ENCODE assay signal across 8 cellular contexts in the genomic region with DNA sequence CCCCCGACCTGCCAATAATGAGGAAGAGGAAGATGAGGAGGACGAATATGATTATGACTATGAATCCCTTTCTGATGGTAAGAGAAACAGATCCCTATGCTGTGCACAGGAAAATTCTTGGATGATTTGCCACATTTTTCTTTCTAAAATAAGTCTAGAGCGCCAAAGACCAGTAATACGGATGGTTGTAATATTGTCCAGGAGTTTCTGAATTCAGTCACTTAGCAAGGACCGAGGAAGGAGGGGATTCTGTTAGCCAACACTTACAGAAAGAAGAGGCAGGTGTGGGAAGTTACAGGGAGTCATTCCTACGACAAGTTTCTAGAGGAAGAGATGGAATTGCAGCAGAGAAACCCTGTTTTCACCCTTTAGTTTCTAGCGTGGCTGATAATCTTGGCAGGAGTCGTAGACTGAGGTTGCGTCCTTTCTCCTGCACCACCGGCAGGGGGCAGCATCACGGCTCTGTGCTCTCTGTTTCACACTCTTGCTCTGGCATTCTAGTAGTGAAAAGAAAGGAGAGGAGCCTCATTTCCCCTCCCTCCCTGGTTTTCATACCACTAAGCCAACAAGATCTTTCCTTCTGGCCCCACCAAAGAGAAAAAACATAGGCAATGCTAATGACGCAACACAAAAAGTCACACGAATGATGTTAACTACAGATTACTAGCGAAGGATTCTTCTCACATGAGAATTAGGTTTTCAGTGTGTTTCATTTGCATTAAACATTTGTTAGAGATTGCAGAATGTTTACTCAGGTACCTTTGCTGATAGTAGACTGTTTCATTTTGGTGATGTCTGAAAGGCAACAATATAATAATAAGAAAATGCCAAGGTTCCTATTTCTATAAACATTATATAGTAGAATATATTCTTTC.
DNase-seq lines count a peak whose midpoint lies in the region; ATAC-seq, FAIRE-seq and TF ChIP-seq lines count a peak whose summit lies in the region.

No MANE protein-coding gene starts in this region.

- H3K36me3 ChIP-seq in pancreas (peaks cover 0 to 18% (median 0%) of the 10 kb centered on the region in 3 donors), upper lobe of right lung (no peaks in the 10 kb centered on the region)

- H3K27me3 ChIP-seq in pancreas (no peaks in the 10 kb centered on the region), upper lobe of right lung (no peaks in the 10 kb centered on the region)

- H3K9me3 ChIP-seq in pancreas (no peaks in the 10 kb centered on the region), upper lobe of right lung (no peaks in the 10 kb centered on the region)

- WGBS in pancreas, 2 donors = 51 to 55% methylated on average over 14 of the region's 14 CpGs

- no peak overlapping the region for H3K4me3 ChIP-seq in pancreas
- H3K4me3 ChIP-seq in upper lobe of right lung = no peak overlapping the region

- no peak overlapping the region for H3K27ac ChIP-seq in pancreas
- no peak overlapping the region for H3K27ac ChIP-seq in upper lobe of right lung

- in situ Hi-C loops in ACHN (cut with HindIII; ENCODE audit: low pct_ligation_motif_present, low pct_unique_long_range_greater_than_20kb, low sequenced_read_pairs) = no loop called here

- FAIRE-seq in pancreas (lab: Jason Lieb, UNC) = no peak

- peak; percentile 81 for ATAC-seq in GM18498 (IDR thresholded peaks at IDR 0.05; ENCODE audit: unreplicated experiment)
- ATAC-seq in HG03135 (IDR thresholded peaks at IDR 0.05; ENCODE audit: unreplicated experiment) = peak; percentile 82
- ATAC-seq in pancreas = peak; percentile 77 to 84 (median 84)
- peak; percentile 90 for ATAC-seq in upper lobe of right lung

- peaks cover 20 to 34% (median 25%) of the 10 kb centered on the region in 3 donors for H3K4me1 ChIP-seq in pancreas
- H3K4me1 ChIP-seq in upper lobe of right lung = peaks cover 5% of the 10 kb centered on the region

- peak; percentile 83 to 92 (median 86) for TF ChIP-seq CTCF in pancreas (IDR thresholded peaks at IDR 0.05)
- TF ChIP-seq CTCF in upper lobe of right lung (IDR thresholded peaks at IDR 0.05) = peak; percentile 93

- intact Hi-C loops in pancreas (cut with DNase I) (no loop called here), upper lobe of right lung (cut with DNase I) (no loop called here)

- DNase-seq in ACHN (peak; percentile 52), OCI-M1 (lab: John Stamatoyannopoulos, UW) (peak; percentile 80), fibroblast of the conjunctiva (ENCODE audit: low read depth) (peak; percentile 37), pancreas (peak; percentile 41 to 84 (median 68)), upper lobe of right lung (peak; percentile 74)
- DNase-seq in activated T-cell treated with anti-CD3 and anti-CD28 coated beads, Interleukin-2, amount 50 U/mL, for 1 hour = peak; percentile 47
